ENCODE assay signal across 18 cellular contexts in the genomic region with DNA sequence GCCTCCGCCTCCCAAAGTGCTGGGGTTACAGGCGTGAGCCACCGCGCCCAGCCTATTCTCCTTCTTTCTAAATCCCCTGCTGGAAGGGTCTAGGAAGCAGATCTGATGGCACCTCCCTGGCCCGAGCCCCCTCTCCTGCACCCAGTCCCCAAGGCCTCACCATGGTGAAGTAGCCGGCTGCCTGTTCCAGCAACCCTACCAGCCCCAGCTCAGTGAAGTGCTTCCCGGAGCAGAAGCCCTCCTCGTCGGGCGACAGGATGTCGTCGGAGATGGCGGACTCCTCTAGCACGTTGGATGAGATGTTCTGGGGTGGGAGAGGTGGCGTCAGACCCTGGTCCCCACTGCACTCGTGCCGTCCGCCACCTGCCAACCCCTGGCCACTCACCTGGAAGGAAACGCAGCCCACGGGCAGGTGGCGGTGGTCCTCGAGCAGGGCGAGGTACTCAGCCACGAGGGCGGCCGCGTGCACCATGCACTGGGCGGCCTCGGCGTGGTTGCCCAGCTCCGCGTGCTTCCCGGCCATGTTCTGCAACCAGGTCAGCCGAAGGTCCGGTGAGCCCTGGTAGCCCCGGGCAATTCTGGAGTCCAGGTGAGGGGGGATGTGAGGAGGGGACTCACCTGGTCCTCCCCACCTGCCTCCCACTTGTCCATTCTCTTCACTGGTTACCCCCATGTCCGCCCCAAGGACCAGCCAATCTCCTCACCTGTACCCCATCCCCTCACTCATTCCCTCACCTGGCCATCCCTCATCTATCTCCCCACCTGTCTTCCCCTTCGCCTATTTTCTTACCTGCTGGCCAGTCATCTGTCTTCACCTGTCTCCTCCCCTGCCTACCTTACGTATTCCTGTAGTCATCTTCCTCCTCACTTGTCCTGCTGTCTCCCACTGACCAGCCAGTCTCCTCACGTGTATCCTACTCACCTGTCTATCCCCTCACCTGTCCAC. TPM values are rescaled to one million over a fixed set of nuclear protein-coding genes. Genes with fewer than 3 reads are reported as not detected.
DNase-seq lines count a peak whose midpoint lies in the region; ATAC-seq lines count a peak whose summit lies in the region.
"Had no signal": no experiment of that assay in that cellular context is flagged by ENCODE, and none has a peak within 500 bp of the region (broad histone marks: within the 10 kb centered on the region; RNA-seq: fewer than 3 reads in every experiment).

No MANE protein-coding gene starts in this region.

- no peak overlapping the region for H3K4me3 ChIP-seq in mesodermal cell (ENCODE audit: extremely low read depth, insufficient read depth, low read length, poor library complexity, severe bottlenecking)
- H3K4me3 ChIP-seq: Peyer's patch, skin epidermis had no signal

- peak overlapping the region; percentile 29 for H3K27ac ChIP-seq in mesodermal cell (ENCODE audit: low read depth, low read length, severe bottlenecking)
- H3K27ac ChIP-seq: Peyer's patch had no signal

- H3K9me3 ChIP-seq in mesodermal cell (ENCODE audit: control insufficient read depth, low read length), result no peaks in the 10 kb centered on the region
- H3K9me3 ChIP-seq: Peyer's patch had no signal

- 94 to 98% methylated on average over 33 of the region's 40 CpGs for WGBS in mesodermal cell (ENCODE audit: insufficient coverage in 2 of 2), 2 experiments

- no peaks in the 10 kb centered on the region for H3K4me1 ChIP-seq in mesodermal cell (ENCODE audit: control insufficient read depth, insufficient read depth, low read length, poor library complexity, severe bottlenecking)

- H3K36me3 ChIP-seq in mesodermal cell (ENCODE audit: control insufficient read depth, insufficient read depth, low read length), result peaks cover 30% of the 10 kb centered on the region

- no peak for ATAC-seq in HG03354 (IDR thresholded peaks at IDR 0.05; ENCODE audit: poor library complexity, severe bottlenecking, unreplicated experiment)
- no peak for ATAC-seq in HG02610 (IDR thresholded peaks at IDR 0.05; ENCODE audit: unreplicated experiment)
- ATAC-seq: activated CD4-positive, alpha-beta T cell treated with anti-CD3 and anti-CD28 coated beads for 36 hours; activated T-cell treated with anti-CD3 and anti-CD28 coated beads, Interleukin-2, amount 50 U/mL, for 4 hours; stimulated activated naive CD8-positive, alpha-beta T cell treated with anti-CD3 and anti-CD28 coated beads, Interleukin-15, Interleukin-2, amounts not matched to agents 100 U/mL and 50 U/mL, for 24 hours had no signal

- DNase-seq in GM03348 (ENCODE audit: low spot score) (peak; percentile 41), RPMI7951 (ENCODE audit: low read depth) (peak; percentile 67), GM19238 (ENCODE audit: insufficient read length, low spot score) (no peak)
- DNase-seq: activated CD4-positive, alpha-beta T cell treated with anti-CD3 and anti-CD28 coated beads for 36 hours; activated T-cell treated with anti-CD3 and anti-CD28 coated beads, Interleukin-2, amount 50 U/mL, for 4 hours; CD4-positive, alpha-beta memory T cell; cerebellar nuclear complex; NCI-H2081; NCI-H748 treated with DMSO at 0.1 percent for 48 hours; Peyer's patch; stimulated activated naive CD8-positive, alpha-beta T cell treated with anti-CD3 and anti-CD28 coated beads, Interleukin-15, Interleukin-2, amounts not matched to agents 100 U/mL and 50 U/mL, for 24 hours had no signal

RNA-seq across cellular contexts. Expression of gene KANK2, which starts 11.5 kb away (rescaled TPM):
- total RNA-seq in RPMI7951 (2014; rRNA removed; shearing (Covaris generic)), result 88.9 and 115 TPM in 2 replicates
- polyA plus RNA-seq in mesodermal cell (2013, experiment 1 of 2), result 50.4 TPM
- 48.5 TPM for polyA plus RNA-seq in mesodermal cell (2013, experiment 2 of 2)

RNA-seq across cellular contexts. Expression of gene ANGPTL8, which starts 30.6 kb away (rescaled TPM):
- not detected in 2 replicates for total RNA-seq in RPMI7951 (2014; rRNA removed; shearing (Covaris generic))
- not detected for polyA plus RNA-seq in mesodermal cell (2013, experiment 1 of 2)
- not detected for polyA plus RNA-seq in mesodermal cell (2013, experiment 2 of 2)
- total RNA-seq: activated CD4-positive, alpha-beta T cell treated with anti-CD3 and anti-CD28 coated beads for 36 hours; activated T-cell treated with anti-CD3 and anti-CD28 coated beads, Interleukin-2, amount 50 U/mL, for 4 hours; CD4-positive, alpha-beta memory T cell; frontal cortex; osteocyte; Peyer's patch; urinary bladder had no signal
- polyA plus RNA-seq: CD4-positive, alpha-beta memory T cell had no signal

RNA-seq across cellular contexts. Expression of gene SPC24, which starts 53.2 kb away (rescaled TPM):
- 57.7 and 85.1 TPM in 2 replicates for total RNA-seq in RPMI7951 (2014; rRNA removed; shearing (Covaris generic))
- polyA plus RNA-seq in mesodermal cell (2013, experiment 1 of 2), result 22.4 TPM
- 22.7 TPM for polyA plus RNA-seq in mesodermal cell (2013, experiment 2 of 2)

RNA-seq across cellular contexts. Expression of gene DOCK6, which starts 53.5 kb away (rescaled TPM):
- 2.5 and 3.2 TPM in 2 replicates for total RNA-seq in RPMI7951 (2014; rRNA removed; shearing (Covaris generic))
- 71.0 TPM for polyA plus RNA-seq in mesodermal cell (2013, experiment 1 of 2)
- 46.2 TPM for polyA plus RNA-seq in mesodermal cell (2013, experiment 2 of 2)
- polyA plus RNA-seq: CD4-positive, alpha-beta memory T cell had no signal
